8 cellular contexts compared by ENCODE assay signal in genomic region chr14:77603654-77604270, GRCh38. TPM values are rescaled to one million over a fixed set of nuclear protein-coding genes. Genes with fewer than 3 reads are reported as not detected.
DNase-seq lines count a peak whose midpoint lies in the region; ATAC-seq and TF ChIP-seq lines count a peak whose summit lies in the region.

No MANE protein-coding gene starts in this region.

- peak; percentile 43 for TF ChIP-seq CTCF in fibroblast of the aortic adventitia (IDR thresholded peaks at IDR 0.05; ENCODE audit: insufficient read depth, low read length)

- no peak overlapping the region for H3K4me3 ChIP-seq in fibroblast of the aortic adventitia (ENCODE audit: low read depth, low read length)

- peaks cover 62% of the 10 kb centered on the region for H3K4me1 Mint-ChIP-seq in activated naive CD8-positive, alpha-beta T cell treated with anti-CD3 and anti-CD28 coated beads, Interleukin-2, amount 10 ng/mL, durations not matched to agents 7 days and 5 days
- H3K4me1 Mint-ChIP-seq in activated naive CD8-positive, alpha-beta T cell treated with anti-CD3 and anti-CD28 coated beads for 36 hours: peaks cover 56% of the 10 kb centered on the region
- peaks cover 80% of the 10 kb centered on the region for H3K4me1 Mint-ChIP-seq in stimulated activated naive CD8-positive, alpha-beta T cell treated with anti-CD3 and anti-CD28 coated beads, Interleukin-15, Interleukin-2, amounts not matched to agents 100 ng/mL and 50 ng/mL, for 24 hours (ENCODE audit: low read depth)

- POLR2A ChIA-PET in activated naive CD8-positive, alpha-beta T cell treated with anti-CD3 and anti-CD28 coated beads, Interleukin-2, amount 10 ng/mL, durations not matched to agents 7 days and 5 days (lab: Charles Lee): no interaction called here

- no peaks in the 10 kb centered on the region for H3K9me3 Mint-ChIP-seq in activated naive CD8-positive, alpha-beta T cell treated with anti-CD3 and anti-CD28 coated beads, Interleukin-2, amount 10 ng/mL, durations not matched to agents 7 days and 5 days
- no peaks in the 10 kb centered on the region for H3K9me3 Mint-ChIP-seq in activated naive CD8-positive, alpha-beta T cell treated with anti-CD3 and anti-CD28 coated beads for 36 hours
- no peaks in the 10 kb centered on the region for H3K9me3 Mint-ChIP-seq in stimulated activated naive CD8-positive, alpha-beta T cell treated with anti-CD3 and anti-CD28 coated beads, Interleukin-15, Interleukin-2, amounts not matched to agents 100 ng/mL and 50 ng/mL, for 24 hours

- H3K36me3 Mint-ChIP-seq in activated naive CD8-positive, alpha-beta T cell treated with anti-CD3 and anti-CD28 coated beads, Interleukin-2, amount 10 ng/mL, durations not matched to agents 7 days and 5 days: peaks cover 23% of the 10 kb centered on the region
- peaks cover 9% of the 10 kb centered on the region for H3K36me3 Mint-ChIP-seq in activated naive CD8-positive, alpha-beta T cell treated with anti-CD3 and anti-CD28 coated beads for 36 hours
- peaks cover 4% of the 10 kb centered on the region for H3K36me3 Mint-ChIP-seq in stimulated activated naive CD8-positive, alpha-beta T cell treated with anti-CD3 and anti-CD28 coated beads, Interleukin-15, Interleukin-2, amounts not matched to agents 100 ng/mL and 50 ng/mL, for 24 hours (ENCODE audit: low read depth)

- peak overlapping the region; percentile 50 for H3K27ac Mint-ChIP-seq in activated naive CD8-positive, alpha-beta T cell treated with anti-CD3 and anti-CD28 coated beads, Interleukin-2, amount 10 ng/mL, durations not matched to agents 7 days and 5 days
- no peak overlapping the region for H3K27ac Mint-ChIP-seq in activated naive CD8-positive, alpha-beta T cell treated with anti-CD3 and anti-CD28 coated beads for 36 hours
- peak overlapping the region; percentile 50 for H3K27ac Mint-ChIP-seq in stimulated activated naive CD8-positive, alpha-beta T cell treated with anti-CD3 and anti-CD28 coated beads, Interleukin-15, Interleukin-2, amounts not matched to agents 100 ng/mL and 50 ng/mL, for 24 hours

- no peaks in the 10 kb centered on the region for H3K27me3 Mint-ChIP-seq in activated naive CD8-positive, alpha-beta T cell treated with anti-CD3 and anti-CD28 coated beads, Interleukin-2, amount 10 ng/mL, durations not matched to agents 7 days and 5 days
- no peaks in the 10 kb centered on the region for H3K27me3 Mint-ChIP-seq in activated naive CD8-positive, alpha-beta T cell treated with anti-CD3 and anti-CD28 coated beads for 36 hours
- no peaks in the 10 kb centered on the region for H3K27me3 Mint-ChIP-seq in stimulated activated naive CD8-positive, alpha-beta T cell treated with anti-CD3 and anti-CD28 coated beads, Interleukin-15, Interleukin-2, amounts not matched to agents 100 ng/mL and 50 ng/mL, for 24 hours

- no peak for DNase-seq in activated naive CD8-positive, alpha-beta T cell treated with anti-CD3 and anti-CD28 coated beads, Interleukin-2, amount 10 ng/mL, durations not matched to agents 7 days and 5 days
- DNase-seq in activated naive CD8-positive, alpha-beta T cell treated with anti-CD3 and anti-CD28 coated beads for 36 hours: no peak
- DNase-seq in OCI-M1 (lab: John Stamatoyannopoulos, UW) (peak; percentile 43), fibroblast of the aortic adventitia (ENCODE audit: low read depth) (no peak), middle frontal gyrus (ENCODE audit: extremely low spot score, low spot score) (no peak), GM19238 (ENCODE audit: insufficient read length, low spot score) (no peak)

- ATAC-seq in activated naive CD8-positive, alpha-beta T cell treated with anti-CD3 and anti-CD28 coated beads, Interleukin-2, amount 10 ng/mL, durations not matched to agents 7 days and 5 days (ENCODE audit: low read depth): peak; percentile 7
- ATAC-seq in GM19452 (IDR thresholded peaks at IDR 0.05; ENCODE audit: unreplicated experiment): no peak

- H3K4me3 Mint-ChIP-seq in activated naive CD8-positive, alpha-beta T cell treated with anti-CD3 and anti-CD28 coated beads, Interleukin-2, amount 10 ng/mL, durations not matched to agents 7 days and 5 days: peak overlapping the region; percentile 38
- no peak overlapping the region for H3K4me3 Mint-ChIP-seq in activated naive CD8-positive, alpha-beta T cell treated with anti-CD3 and anti-CD28 coated beads for 36 hours
- H3K4me3 Mint-ChIP-seq in stimulated activated naive CD8-positive, alpha-beta T cell treated with anti-CD3 and anti-CD28 coated beads, Interleukin-15, Interleukin-2, amounts not matched to agents 100 ng/mL and 50 ng/mL, for 24 hours: no peak overlapping the region

RNA-seq across cellular contexts. Expression of gene SPTLC2, which starts 12.7 kb away (rescaled TPM):
- total RNA-seq in activated naive CD8-positive, alpha-beta T cell treated with anti-CD3 and anti-CD28 coated beads, Interleukin-2, amount 10 ng/mL, durations not matched to agents 7 days and 5 days: 10 to 100 TPM; 57.1 to 60.6 TPM
- total RNA-seq in activated naive CD8-positive, alpha-beta T cell treated with anti-CD3 and anti-CD28 coated beads for 36 hours: 10 to 100 TPM; 30.7 to 36.2 TPM
- total RNA-seq in fibroblast of the aortic adventitia (ENCODE audit: low replicate concordance): 36.7 and 60.0 TPM in 2 replicates
